Comparison of ENCODE assay signal across 24 cellular contexts in genomic region chr9:16291921-16292320, GRCh38.
A peak's percentile ranks its signal among the peaks of the same experiment; 100 is the strongest.
DNase-seq lines count a peak whose midpoint lies in the region; FAIRE-seq and TF ChIP-seq lines count a peak whose summit lies in the region.
"Had no signal": no experiment of that assay in that cellular context is flagged by ENCODE, and none has a peak within 500 bp of the region (broad histone marks: within the 10 kb centered on the region; RNA-seq: fewer than 3 reads in every experiment).

No MANE protein-coding gene starts in this region.

- no peak for TF ChIP-seq POLR2A in H1 (IDR thresholded peaks at IDR 0.05; ENCODE audit: control extremely low read depth in 1 of 2, low read depth in 2 of 2, low read length in 2 of 2)

- no CpG with 5 or more reads among the region's 4 CpGs for WGBS in H9 (ENCODE audit: extremely low coverage, insufficient read length, low lambda C conversion rate)
- 92% methylated on average over 4 of the region's 4 CpGs; no CpG with 5 or more reads in 1 of the 2 experiments for WGBS in H1 (ENCODE audit: extremely low coverage in 1 of 2, insufficient coverage in 1 of 2, insufficient read length in 1 of 2, insufficient replicate concordance in 2 of 2, low coverage in 1 of 2, low lambda C conversion rate in 2 of 2, missing lambda C conversion rate in 1 of 2), 2 experiments
- WGBS in trophoblast cell (ENCODE audit: extremely low coverage, insufficient coverage, insufficient read length): no CpG with 5 or more reads among the region's 4 CpGs
- WGBS in hepatocyte (ENCODE audit: low lambda C conversion rate, missing lambda C conversion rate): 97% methylated on average over 4 of the region's 4 CpGs

- peaks cover 10 to 12% of the 10 kb centered on the region in 2 experiments for H3K4me1 Mint-ChIP-seq in H9

- H3K36me3 ChIP-seq in H1 (ENCODE audit: control insufficient read depth in 2 of 4, insufficient read depth in 4 of 4, low read length in 3 of 4): no peaks in the 10 kb centered on the region
- no peaks in the 10 kb centered on the region for H3K36me3 ChIP-seq in trophoblast cell (ENCODE audit: control insufficient read depth in 1 of 2, insufficient read depth in 2 of 2, low read length in 2 of 2)
- H3K36me3 ChIP-seq in hepatocyte (replicated peaks; ENCODE audit: insufficient read depth, low read depth): no peaks in the 10 kb centered on the region
- H3K36me3 ChIP-seq: BLaER1 treated with 17β-estradiol and CSF1 and Interleukin-3, amounts not matched to agents 10 nM and 100 nM had no signal

- H3K4ac ChIP-seq in H9 (ENCODE audit: low read depth, low read length): no peak overlapping the region
- no peak overlapping the region for H3K4ac ChIP-seq in H1 (replicated peaks; ENCODE audit: insufficient read length, low read depth, low read length)
- H3K4ac ChIP-seq in trophoblast cell (ENCODE audit: low read depth, low read length): no peak overlapping the region

- H4K5ac ChIP-seq in H9 (ENCODE audit: insufficient read length, low read depth, low read length): no peak overlapping the region
- H4K5ac ChIP-seq in H1 (ENCODE audit: insufficient read length, low read depth, low read length): no peak overlapping the region

- H3K4me3 Mint-ChIP-seq in H9: no peak overlapping the region
- H3K4me3 Mint-ChIP-seq: B cell; CD4-positive, alpha-beta T cell; CD8-positive, alpha-beta T cell had no signal

- H2BK12ac ChIP-seq in H9 (ENCODE audit: insufficient read length, low read depth, low read length) (no peak overlapping the region), H1 (ENCODE audit: low read depth, low read length) (no peak overlapping the region), trophoblast cell (ENCODE audit: low read length) (peak overlapping the region; percentile 36)

- H3K56ac ChIP-seq in H9 (ENCODE audit: insufficient read length, low read depth, low read length) (no peak overlapping the region), H1 (replicated peaks; ENCODE audit: insufficient read length, low read depth, low read length) (no peak overlapping the region)

- CTCF ChIA-PET in H1 (lab: Charles Lee; ENCODE audit: partially characterized antibody): interaction anchor here (1.3 kb wide), 1 partner anchor 35 kb away, joined by 5 read pairs; no protein-coding TSS in a partner anchor

- H3K23ac ChIP-seq in H9 (ENCODE audit: insufficient read length, low read depth, low read length): no peak overlapping the region
- no peak overlapping the region for H3K23ac ChIP-seq in H1 (ENCODE audit: insufficient read length)
- H3K23ac ChIP-seq in trophoblast cell (ENCODE audit: low read length): no peak overlapping the region

- no peak overlapping the region for H3T11ph ChIP-seq in H9 (ENCODE audit: low read length)

- H3K79me2 ChIP-seq in H9 (ENCODE audit: insufficient read depth, low read length) (no peaks in the 10 kb centered on the region), H1 (ENCODE audit: control insufficient read depth in 1 of 2, insufficient read depth in 2 of 2, low read length in 2 of 2) (no peaks in the 10 kb centered on the region), trophoblast cell (ENCODE audit: control insufficient read depth, insufficient read depth, low read length, poor library complexity) (no peaks in the 10 kb centered on the region), hepatocyte (no peaks in the 10 kb centered on the region)

- H3K14ac ChIP-seq in H9 (ENCODE audit: insufficient read depth, low read length) (no peak overlapping the region), H1 (ENCODE audit: insufficient read length) (no peak overlapping the region), trophoblast cell (ENCODE audit: low read length) (no peak overlapping the region)

- H3K9me2 ChIP-seq in hepatocyte (replicated peaks; ENCODE audit: insufficient read depth): no peaks in the 10 kb centered on the region

- no peak overlapping the region for H3K4me3 ChIP-seq in H1 (ENCODE audit: extremely low read depth in 1 of 4, insufficient read depth in 2 of 4, low read depth in 3 of 4, low read length in 4 of 4)
- H3K4me3 ChIP-seq in trophoblast cell (ENCODE audit: low read depth, low read length): no peak overlapping the region
- no peak overlapping the region for H3K4me3 ChIP-seq in hepatocyte
- H3K4me3 ChIP-seq: A549; BLaER1 treated with 17β-estradiol and CSF1 and Interleukin-3, amounts not matched to agents 10 nM and 100 nM; GM12878 had no signal

- H3K4me1 ChIP-seq in H9 (ENCODE audit: insufficient read depth, low read length): no peaks in the 10 kb centered on the region
- H3K4me1 ChIP-seq in H1 (replicated peaks in 1 of 4; ENCODE audit: control insufficient read depth in 3 of 4, insufficient read depth in 4 of 4, low read length in 3 of 4): no peaks in the 10 kb centered on the region
- peaks cover 2 to 8% of the 10 kb centered on the region in 2 experiments for H3K4me1 ChIP-seq in trophoblast cell (ENCODE audit: control insufficient read depth in 1 of 2, insufficient read depth in 2 of 2, low read length in 2 of 2)
- no peaks in the 10 kb centered on the region for H3K4me1 ChIP-seq in hepatocyte (ENCODE audit: insufficient read depth)
- H3K4me1 ChIP-seq: A549, Caco-2 had no signal

- H2AK5ac ChIP-seq in H9 (ENCODE audit: insufficient read length, low read length): no peak overlapping the region
- no peak overlapping the region for H2AK5ac ChIP-seq in H1 (ENCODE audit: low read depth, low read length)
- H2AK5ac ChIP-seq in trophoblast cell (ENCODE audit: low read length): peak overlapping the region; percentile 59

- H3K27me3 ChIP-seq in H9 (ENCODE audit: insufficient read depth, low read length): no peaks in the 10 kb centered on the region
- no peaks in the 10 kb centered on the region for H3K27me3 ChIP-seq in H1 (replicated peaks in 1 of 4; ENCODE audit: control insufficient read depth in 3 of 4, extremely low read depth in 1 of 4, insufficient read depth in 3 of 4, low read length in 3 of 4)
- H3K27me3 ChIP-seq in trophoblast cell (ENCODE audit: insufficient read depth, low read length): no peaks in the 10 kb centered on the region
- no peaks in the 10 kb centered on the region for H3K27me3 ChIP-seq in hepatocyte
- H3K27me3 ChIP-seq: BLaER1 treated with 17β-estradiol and CSF1 and Interleukin-3, amounts not matched to agents 10 nM and 100 nM had no signal

- H3K27ac Mint-ChIP-seq in H9: no peak overlapping the region
- H3K27ac Mint-ChIP-seq: B cell; CD4-positive, alpha-beta T cell; CD8-positive, alpha-beta T cell had no signal

- no peak overlapping the region for H4K12ac ChIP-seq in trophoblast cell (ENCODE audit: low read depth, low read length)

- H2BK120ac ChIP-seq in H9 (ENCODE audit: low read depth, low read length, poor library complexity, severe bottlenecking) (no peak overlapping the region), H1 (replicated peaks; ENCODE audit: low read depth, low read length) (no peak overlapping the region), trophoblast cell (ENCODE audit: insufficient read depth, low read length, poor library complexity) (peak overlapping the region; percentile 11)

- H3K9me3 ChIP-seq in H9 (ENCODE audit: control insufficient read depth, low read depth, low read length): no peaks in the 10 kb centered on the region
- H3K9me3 ChIP-seq in H1 (ENCODE audit: insufficient read depth in 2 of 2, low read depth in 1 of 2, low read length in 1 of 2): no peaks in the 10 kb centered on the region
- H3K9me3 ChIP-seq in trophoblast cell (ENCODE audit: insufficient read depth, low read depth, low read length): no peaks in the 10 kb centered on the region
- no peaks in the 10 kb centered on the region for H3K9me3 ChIP-seq in hepatocyte (ENCODE audit: low read depth)
- H3K9me3 ChIP-seq: Caco-2 had no signal

- POLR2A ChIA-PET in H1 (lab: Charles Lee; ENCODE audit: partially characterized antibody): no interaction called here

- H4K8ac ChIP-seq in H9 (replicated peaks; ENCODE audit: insufficient read length, low read depth, low read length): no peak overlapping the region
- H4K8ac ChIP-seq in H1 (ENCODE audit: extremely low read depth, insufficient read depth, low read length): no peak overlapping the region
- no peak overlapping the region for H4K8ac ChIP-seq in trophoblast cell (ENCODE audit: low read depth, low read length)

- TF ChIP-seq CTCF in H9 (conservative IDR thresholded peaks at IDR 0.05) (no peak), H1 (IDR thresholded peaks at IDR 0.05; ENCODE audit: control extremely low read depth in 1 of 3, insufficient read depth in 1 of 3, low read depth in 1 of 3, low read length in 3 of 3) (no peak), hepatocyte (IDR thresholded peaks at IDR 0.05; ENCODE audit: poor library complexity) (no peak)

- H3K27ac ChIP-seq in H9 (ENCODE audit: insufficient read length, low read depth, low read length): no peak overlapping the region
- no peak overlapping the region for H3K27ac ChIP-seq in H1 (ENCODE audit: low read depth, low read length)
- no peak overlapping the region for H3K27ac ChIP-seq in trophoblast cell (ENCODE audit: low read depth, low read length)
- no peak overlapping the region for H3K27ac ChIP-seq in hepatocyte
- H3K27ac ChIP-seq: 22Rv1; A549; BLaER1 treated with 17β-estradiol and CSF1 and Interleukin-3, amounts not matched to agents 10 nM and 100 nM; C4-2B had no signal

- no peaks in the 10 kb centered on the region for H3K9me3 Mint-ChIP-seq in H9
- H3K9me3 Mint-ChIP-seq: CD4-positive, alpha-beta T cell; CD8-positive, alpha-beta T cell had no signal

- H3K9ac ChIP-seq in H9 (ENCODE audit: extremely low read depth, insufficient read length, low read length) (no peak overlapping the region), H1 (replicated peaks in 1 of 4; ENCODE audit: extremely low read depth in 1 of 4, low read depth in 3 of 4, low read length in 3 of 4) (no peak overlapping the region), trophoblast cell (ENCODE audit: low read length) (no peak overlapping the region)
- H3K9ac ChIP-seq: BLaER1 treated with 17β-estradiol and CSF1 and Interleukin-3, amounts not matched to agents 10 nM and 100 nM had no signal

- H3K4me2 ChIP-seq in H9 (ENCODE audit: insufficient read depth, insufficient read length, low read length) (no peak overlapping the region), H1 (ENCODE audit: insufficient read depth in 1 of 2, low read depth in 2 of 2, low read length in 2 of 2) (no peak overlapping the region), trophoblast cell (ENCODE audit: low read length) (no peak overlapping the region), hepatocyte (no peak overlapping the region)
- H3K4me2 ChIP-seq: A549; BLaER1 treated with 17β-estradiol and CSF1 and Interleukin-3, amounts not matched to agents 10 nM and 100 nM had no signal

- H3K79me1 ChIP-seq in H9 (ENCODE audit: insufficient read depth, low read depth, low read length, poor library complexity, severe bottlenecking): no peaks in the 10 kb centered on the region
- H3K79me1 ChIP-seq in H1 (ENCODE audit: low read depth, low read length): no peaks in the 10 kb centered on the region
- peaks cover 2% of the 10 kb centered on the region for H3K79me1 ChIP-seq in trophoblast cell (ENCODE audit: low read length)

- H2BK20ac ChIP-seq in H9 (ENCODE audit: low read depth, low read length, poor library complexity, severe bottlenecking) (no peak overlapping the region), H1 (ENCODE audit: low read length) (no peak overlapping the region)

- no peak for TF ChIP-seq RAD21 in H1 (IDR thresholded peaks at IDR 0.05 in 1 of 2, conservative IDR thresholded peaks at IDR 0.05 in 1 of 2; ENCODE audit: low read depth in 2 of 2, low read length in 2 of 2)

- DNase-seq in H9: peak; percentile 2
- no peak for DNase-seq in H1 (ENCODE audit: low read depth in 1 of 2, low spot score in 2 of 2)
- no peak for DNase-seq in trophoblast cell
- DNase-seq in amniotic stem cell (lab: John Stamatoyannopoulos, UW): no peak
- DNase-seq in hepatocyte (ENCODE audit: low spot score): no peak
- DNase-seq: AML-193; Caco-2; Calu3; CD4-positive, alpha-beta T cell; CD8-positive, alpha-beta T cell; DMS153; DMS53; DMS79; DND-41; EL; GDM1 had no signal

- no peaks in the 10 kb centered on the region; a peak in 1 of 7 replicates for H3K36me3 Mint-ChIP-seq in H9 (ENCODE audit: insufficient read depth in 1 of 3, low read depth in 3 of 3)
- H3K36me3 Mint-ChIP-seq: CD8-positive, alpha-beta T cell had no signal

- H2BK5ac ChIP-seq in H9 (ENCODE audit: insufficient read length, low read length) (no peak overlapping the region), H1 (ENCODE audit: low read depth, low read length) (no peak overlapping the region), trophoblast cell (ENCODE audit: low read depth, low read length, poor library complexity) (no peak overlapping the region)

- H3K27me3 Mint-ChIP-seq in H9 (ENCODE audit: low read depth): peaks cover 3% of the 10 kb centered on the region

- H3K18ac ChIP-seq in H9 (ENCODE audit: insufficient read length, low read depth, low read length) (no peak overlapping the region), H1 (ENCODE audit: extremely low read depth, low read length) (no peak overlapping the region), trophoblast cell (ENCODE audit: low read length) (no peak overlapping the region)

- H2AFZ ChIP-seq in H9 (ENCODE audit: low read length) (no peak overlapping the region), H1 (ENCODE audit: low read length) (no peak overlapping the region), trophoblast cell (ENCODE audit: insufficient read depth, low read length, poor library complexity) (no peak overlapping the region), hepatocyte (no peak overlapping the region)

- H4K20me1 ChIP-seq in H9 (ENCODE audit: control insufficient read depth, insufficient read depth, insufficient read length) (no peaks in the 10 kb centered on the region), H1 (replicated peaks in 1 of 2; ENCODE audit: control insufficient read depth in 1 of 2, insufficient read depth in 2 of 2, low read length in 2 of 2) (no peaks in the 10 kb centered on the region), hepatocyte (ENCODE audit: insufficient read depth, poor library complexity, severe bottlenecking) (no peaks in the 10 kb centered on the region)
- H4K20me1 ChIP-seq: BLaER1 treated with 17β-estradiol and CSF1 and Interleukin-3, amounts not matched to agents 10 nM and 100 nM had no signal

- no peak for FAIRE-seq in H1 (lab: Jason Lieb, UNC)
- FAIRE-seq: D721Med, GM12878, GM18507 had no signal

- H4K91ac ChIP-seq in H9 (ENCODE audit: insufficient read length, low read depth, low read length): no peak overlapping the region
- H4K91ac ChIP-seq in H1 (replicated peaks; ENCODE audit: insufficient read length, low read length): no peak overlapping the region
- H4K91ac ChIP-seq in trophoblast cell (ENCODE audit: low read depth, low read length): peak overlapping the region; percentile 34

- H2BK15ac ChIP-seq in H9 (ENCODE audit: low read depth, low read length): no peak overlapping the region
- H2BK15ac ChIP-seq in H1 (ENCODE audit: low read length): no peak overlapping the region

- H3K23me2 ChIP-seq in H9 (ENCODE audit: insufficient read length, low read depth, low read length, poor library complexity, severe bottlenecking): no peaks in the 10 kb centered on the region
- no peaks in the 10 kb centered on the region for H3K23me2 ChIP-seq in H1 (ENCODE audit: low read depth, low read length)

- TF ChIP-seq EP300 in H1 (IDR thresholded peaks at IDR 0.05; ENCODE audit: borderline replicate concordance in 1 of 2, low read depth in 2 of 2, low read length in 2 of 2): no peak
